In the genomic region with DNA sequence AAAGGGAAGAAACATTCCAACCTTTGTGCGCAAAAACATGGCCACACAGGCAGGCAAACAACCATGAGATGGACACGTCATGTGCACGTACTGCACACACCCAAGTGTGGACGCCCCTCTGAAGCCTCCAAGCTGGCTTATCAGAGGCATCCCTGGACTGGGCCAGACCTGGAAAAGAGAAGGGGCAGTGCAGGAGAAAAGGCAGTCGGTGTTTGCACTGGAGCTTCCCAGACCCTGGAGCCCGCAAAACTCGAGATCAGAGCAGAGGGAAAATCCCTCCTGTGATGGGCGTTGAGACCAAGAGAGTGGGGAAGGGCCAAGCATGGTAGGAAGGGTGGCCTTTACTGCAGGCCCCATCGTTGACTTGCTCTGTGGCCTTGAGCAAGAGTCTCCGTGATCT, we compare ENCODE assay signal across 21 cellular contexts.
A peak's percentile ranks its signal among the peaks of the same experiment; 100 is the strongest.
DNase-seq lines count a peak whose midpoint lies in the region; ATAC-seq, FAIRE-seq and TF ChIP-seq lines count a peak whose summit lies in the region.
"Had no signal": no experiment of that assay in that cellular context is flagged by ENCODE, and none has a peak within 500 bp of the region (broad histone marks: within the 10 kb centered on the region; RNA-seq: fewer than 3 reads in every experiment).

No MANE protein-coding gene starts in this region.

- no peak for FAIRE-seq in HepG2 (lab: Jason Lieb, UNC)
- FAIRE-seq: A549, D721Med, G401.6, GM12891, GM19239 had no signal

- H2AFZ ChIP-seq in HepG2 (ENCODE audit: low read length) (no peak overlapping the region), neuronal stem cell (ENCODE audit: low read length) (no peak overlapping the region)

- no peaks in the 10 kb centered on the region for H3K36me3 Mint-ChIP-seq in CD14-positive monocyte
- H3K36me3 Mint-ChIP-seq: CD8-positive, alpha-beta T cell had no signal

- TF ChIP-seq CTCF in HepG2 (CRISPR knock-in tag; IDR thresholded peaks at IDR 0.05): no peak
- no peak for TF ChIP-seq CTCF in right lobe of liver (IDR thresholded peaks at IDR 0.05)
- TF ChIP-seq CTCF in CD14-positive monocyte (IDR thresholded peaks at IDR 0.05): no peak

- intact Hi-C loops in HepG2 (cut with micrococcal nuclease; ENCODE audit: unreplicated experiment): no loop called here
- intact Hi-C loops in right lobe of liver (cut with DNase I): no loop called here
- intact Hi-C loops in CD14-positive monocyte (cut with micrococcal nuclease): no loop called here

- 80% methylated on average over 10 of the region's 10 CpGs for WGBS in HepG2 (ENCODE audit: low lambda C conversion rate)
- 78% methylated on average over 8 of the region's 10 CpGs for WGBS in right lobe of liver (ENCODE audit: insufficient coverage, low coverage, low lambda C conversion rate, missing lambda C conversion rate)
- no CpG with 5 or more reads among the region's 10 CpGs for WGBS in neuronal stem cell (ENCODE audit: extremely low coverage in 2 of 2, insufficient read length in 2 of 2, insufficient replicate concordance in 1 of 2), 2 donors

- no peak overlapping the region for H3K9ac ChIP-seq in HepG2 (ENCODE audit: insufficient read depth, low read depth, low read length)
- H3K9ac ChIP-seq in neuronal stem cell (ENCODE audit: low read depth, low read length, poor library complexity): no peak overlapping the region
- H3K9ac ChIP-seq: BLaER1 had no signal

- H3K79me1 ChIP-seq in neuronal stem cell (ENCODE audit: low read depth, low read length): no peaks in the 10 kb centered on the region

- H3K27ac ChIP-seq in HepG2 (ENCODE audit: extremely low read length, insufficient read depth, low read length): no peak overlapping the region
- no peak overlapping the region for H3K27ac ChIP-seq in right lobe of liver
- H3K27ac ChIP-seq in neuronal stem cell (replicated peaks; ENCODE audit: low read length): no peak overlapping the region
- H3K27ac ChIP-seq: 22Rv1, A549, BLaER1 had no signal

- H3K4ac ChIP-seq in neuronal stem cell (ENCODE audit: low read length): no peak overlapping the region

- no peak overlapping the region for H3K27ac Mint-ChIP-seq in CD14-positive monocyte
- H3K27ac Mint-ChIP-seq: B cell; CD4-positive, alpha-beta T cell; CD8-positive, alpha-beta T cell had no signal

- H4K8ac ChIP-seq in neuronal stem cell (ENCODE audit: low read depth, low read length): no peak overlapping the region

- no peak overlapping the region for H3K4me3 Mint-ChIP-seq in CD14-positive monocyte
- H3K4me3 Mint-ChIP-seq: B cell; CD4-positive, alpha-beta T cell; CD8-positive, alpha-beta T cell had no signal

- no peak overlapping the region for H2BK15ac ChIP-seq in neuronal stem cell (ENCODE audit: low read length)

- H2BK120ac ChIP-seq in neuronal stem cell (ENCODE audit: low read depth, low read length): no peak overlapping the region

- H4K20me1 ChIP-seq in HepG2 (ENCODE audit: insufficient read depth, low read length): no peaks in the 10 kb centered on the region
- H4K20me1 ChIP-seq: BLaER1 had no signal

- H3K4me3 ChIP-seq in HepG2 (replicated peaks in 1 of 3; ENCODE audit: insufficient read depth in 1 of 3, low read depth in 2 of 3, low read length in 3 of 3) (no peak overlapping the region), right lobe of liver (no peak overlapping the region), neuronal stem cell (ENCODE audit: low read length in 2 of 2) (no peak overlapping the region)
- H3K4me3 ChIP-seq: A549, BLaER1 had no signal

- no peak overlapping the region for H2AK5ac ChIP-seq in neuronal stem cell (ENCODE audit: low read depth, low read length)

- BruUV-seq in HepG2 (replicated peaks; lab: Mats Ljungman, UMichigan): no TSS peak

- POLR2A ChIA-PET in HepG2 (lab: Yijun Ruan, JAX): no interaction called here

- H3K4me1 Mint-ChIP-seq in CD14-positive monocyte: no peaks in the 10 kb centered on the region
- H3K4me1 Mint-ChIP-seq: B cell had no signal

- no peaks in the 10 kb centered on the region for H3K36me3 ChIP-seq in HepG2 (replicated peaks in 1 of 2; ENCODE audit: control insufficient read depth in 1 of 2, insufficient read depth in 2 of 2, low read length in 2 of 2)
- no peaks in the 10 kb centered on the region for H3K36me3 ChIP-seq in right lobe of liver
- H3K36me3 ChIP-seq in neuronal stem cell (replicated peaks in 1 of 2; ENCODE audit: control insufficient read depth in 2 of 2, insufficient read depth in 2 of 2, low read length in 2 of 2): peaks cover 0 to 2% of the 10 kb centered on the region in 2 donors
- H3K36me3 ChIP-seq: BLaER1 had no signal

- H3K18ac ChIP-seq in neuronal stem cell (ENCODE audit: low read length): peak overlapping the region; percentile 53

- H3K79me2 ChIP-seq in HepG2 (ENCODE audit: insufficient read depth, low read length): no peaks in the 10 kb centered on the region

- in situ Hi-C loops in HepG2 (cut with HindIII; ENCODE audit: extremely low pct_ligation_motif_present, low pct_unique_long_range_greater_than_20kb): no loop called here

- no peak for TF ChIP-seq EP300 in HepG2 (IDR thresholded peaks at IDR 0.05; ENCODE audit: low read depth in 2 of 2, low read length in 2 of 2)
- TF ChIP-seq EP300 in HepG2 (CRISPR knock-in tag; IDR thresholded peaks at IDR 0.05; ENCODE audit: borderline replicate concordance): no peak

- no peak overlapping the region for H3K4me2 ChIP-seq in HepG2 (ENCODE audit: low read depth, low read length)
- H3K4me2 ChIP-seq in neuronal stem cell (ENCODE audit: insufficient read depth, low read length, poor library complexity, severe bottlenecking): no peak overlapping the region
- H3K4me2 ChIP-seq: A549, BLaER1 had no signal

- ATAC-seq in HepG2: no peak
- ATAC-seq in right lobe of liver: no peak
- ATAC-seq in HG03280 (IDR thresholded peaks at IDR 0.05; ENCODE audit: unreplicated experiment): no peak
- ATAC-seq: A549; CD8-positive, alpha-beta T cell had no signal

- TF ChIP-seq POLR2A in HepG2 (IDR thresholded peaks at IDR 0.05; ENCODE audit: insufficient read depth in 1 of 2, low read depth in 2 of 2, low read length in 2 of 2) (no peak), right lobe of liver (IDR thresholded peaks at IDR 0.05) (no peak)

- H3K9me3 ChIP-seq in HepG2 (ENCODE audit: low read length) (no peaks in the 10 kb centered on the region), right lobe of liver (no peaks in the 10 kb centered on the region), neuronal stem cell (replicated peaks in 1 of 2; ENCODE audit: control insufficient read depth in 2 of 2, insufficient read depth in 1 of 2, low read depth in 1 of 2, low read length in 2 of 2) (no peaks in the 10 kb centered on the region)
- H3K9me3 ChIP-seq: A549, BLaER1 had no signal

- H3K27me3 ChIP-seq in HepG2 (ENCODE audit: control insufficient read depth in 1 of 2, insufficient read depth in 2 of 2, low read length in 2 of 2): no peaks in the 10 kb centered on the region
- H3K27me3 ChIP-seq in right lobe of liver: no peaks in the 10 kb centered on the region
- H3K27me3 ChIP-seq in neuronal stem cell (ENCODE audit: control insufficient read depth in 3 of 3, insufficient read depth in 3 of 3, low read depth in 1 of 3, low read length in 3 of 3): peaks cover 0 to 2% (median 0%) of the 10 kb centered on the region in 3 experiments
- H3K27me3 ChIP-seq: BLaER1 had no signal

- no peak for DNase-seq in HepG2 (ENCODE audit: low spot score)
- DNase-seq in right lobe of liver: no peak
- no peak for DNase-seq in neuronal stem cell (ENCODE audit: low spot score)
- no peak for DNase-seq in CD14-positive monocyte (ENCODE audit: low spot score)
- DNase-seq: AML-193; C1 segment of cervical spinal cord; Caco-2; Calu3; CD4-positive, alpha-beta T cell; CD8-positive, alpha-beta T cell; DMS79 treated with DMSO at 0.1 percent for 48 hours; GF-D8 had no signal

- H3K4me1 ChIP-seq in HepG2 (ENCODE audit: insufficient read depth, low read length) (peaks cover 30% of the 10 kb centered on the region), right lobe of liver (no peaks in the 10 kb centered on the region), neuronal stem cell (ENCODE audit: control insufficient read depth in 2 of 2, insufficient read depth in 1 of 2, low read depth in 1 of 2, low read length in 2 of 2) (peaks cover 13 to 14% of the 10 kb centered on the region in 2 donors)
- H3K4me1 ChIP-seq: A549, BLaER1 had no signal

- H3K23ac ChIP-seq in neuronal stem cell (ENCODE audit: low read depth, low read length, poor library complexity): no peak overlapping the region

- H3K9me3 Mint-ChIP-seq in CD14-positive monocyte: no peaks in the 10 kb centered on the region
- H3K9me3 Mint-ChIP-seq: CD8-positive, alpha-beta T cell had no signal

- CTCF ChIA-PET in HepG2 (lab: Yijun Ruan, JAX; ENCODE audit: low intra/inter-chr PET ratio, low total read pairs): no interaction called here

- no peak for TF ChIP-seq RAD21 in HepG2 (CRISPR knock-in tag; IDR thresholded peaks at IDR 0.05)

- H3K14ac ChIP-seq in neuronal stem cell (ENCODE audit: low read length): no peak overlapping the region

- peaks cover 0 to 9% (median 0%) of the 10 kb centered on the region in 3 donors for H3K27me3 Mint-ChIP-seq in CD14-positive monocyte (ENCODE audit: low read depth in 3 of 3)
- H3K27me3 Mint-ChIP-seq: B cell; CD4-positive, alpha-beta T cell had no signal

- H4K91ac ChIP-seq in neuronal stem cell (ENCODE audit: low read depth, low read length, poor library complexity): no peak overlapping the region

- H2BK5ac ChIP-seq in neuronal stem cell (ENCODE audit: low read length): no peak overlapping the region

- no peak overlapping the region for H2BK12ac ChIP-seq in neuronal stem cell (ENCODE audit: low read length)

TF ChIP-seq in HepG2, 621 proteins besides CTCF, POLR2A, EP300 and RAD21:
- TF ChIP-seq HOXA7 (CRISPR knock-in tag; IDR thresholded peaks at IDR 0.05) (no peak), ZNF564 (CRISPR knock-in tag; IDR thresholded peaks at IDR 0.05) (0 out of 2 replicates have a peak, but pooled peaks have one; percentile 33)
